8 cellular contexts compared by ENCODE assay signal in the genomic region with DNA sequence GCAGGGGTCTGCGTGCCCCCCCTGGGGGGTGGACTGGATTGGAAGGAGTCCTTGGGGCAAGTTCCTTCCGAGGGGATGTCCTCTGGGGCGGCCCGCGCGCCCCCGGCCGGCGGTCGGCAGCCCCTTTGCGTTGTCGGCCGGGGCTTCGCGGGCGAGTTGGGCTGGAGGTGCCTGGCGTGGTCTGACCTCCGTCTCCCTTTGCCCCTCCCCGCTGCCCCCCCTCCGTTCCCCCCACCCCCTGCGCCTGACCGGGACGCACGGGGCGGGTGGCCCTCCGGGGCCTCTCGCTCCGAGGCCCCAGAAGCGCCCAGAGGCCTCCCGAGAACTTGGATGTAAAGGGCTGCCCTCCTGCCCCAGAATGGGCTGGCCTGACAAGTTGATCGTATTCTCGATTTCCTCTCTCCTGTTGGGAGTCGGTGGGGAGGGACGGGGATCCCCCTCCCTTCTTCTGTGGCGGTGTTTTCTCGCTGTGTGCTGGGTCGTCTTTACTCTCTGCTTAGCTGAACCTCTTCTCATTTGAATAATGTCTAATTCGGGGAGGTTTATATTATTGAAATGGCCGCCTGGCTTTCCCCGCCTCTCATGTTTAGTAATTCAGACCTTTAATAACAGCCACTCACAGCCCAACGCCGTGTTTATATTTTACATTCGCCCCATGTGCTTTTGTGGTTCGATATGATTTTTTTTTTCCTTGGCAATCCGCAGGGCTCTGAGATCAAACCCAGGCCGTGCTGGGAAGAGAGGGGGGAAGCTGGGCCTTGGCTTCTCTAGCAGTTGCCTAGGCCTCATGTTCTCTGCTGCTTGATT. TPM values are rescaled to one million over a fixed set of nuclear protein-coding genes. Genes with fewer than 3 reads are reported as not detected.
DNase-seq lines count a peak whose midpoint lies in the region; ATAC-seq, FAIRE-seq and TF ChIP-seq lines count a peak whose summit lies in the region.

No MANE protein-coding gene starts in this region.

- H3K9me1 ChIP-seq in keratinocyte (ENCODE audit: control insufficient read depth, extremely low read depth, insufficient read depth, low read length) = no peaks in the 10 kb centered on the region

- H3K27ac ChIP-seq in A549 (peak overlapping the region; percentile 92 to 97), keratinocyte (ENCODE audit: control insufficient read depth, insufficient read depth, low read length) (peak overlapping the region; percentile 87)

- no peaks in the 10 kb centered on the region for H3K27me3 ChIP-seq in keratinocyte (ENCODE audit: control insufficient read depth, extremely low read depth, insufficient read depth, low read length)

- no peak for FAIRE-seq in A549 (lab: Jason Lieb, UNC)
- FAIRE-seq in keratinocyte (lab: Jason Lieb, UNC) = peak; percentile 83

- under 1% methylated on average over 17 of the region's 46 CpGs for WGBS in A549 (ENCODE audit: missing lambda C conversion rate)

- CTCF ChIA-PET in A549 (lab: Yijun Ruan, JAX) = interaction anchor here (0.8 to 4.6 kb wide), 5 partner anchors 9 to 312 kb away, joined by 3 to 20 read pairs (median 4); no protein-coding TSS in a partner anchor
- CTCF ChIA-PET in activated B cell treated with CpG ODN at 0.5 μM for 24 hours (lab: Charles Lee) = interaction anchor here (0.8 to 0.9 kb wide), 2 partner anchors 29 to 47 kb away, joined by 3 to 5 read pairs; no protein-coding TSS in a partner anchor

- H3K9me3 ChIP-seq in A549 = no peaks in the 10 kb centered on the region
- H3K9me3 ChIP-seq in keratinocyte (ENCODE audit: control insufficient read depth, low read depth, low read length) = no peaks in the 10 kb centered on the region

- TF ChIP-seq POLR2A in A549 (IDR thresholded peaks at IDR 0.05; ENCODE audit: low read length) = no peak

- dilution Hi-C loops in keratinocyte (cut with MboI; ENCODE audit: extremely low pct_ligation_motif_present, low sequenced_read_pairs) = no loop called here

- H3K27me3 Mint-ChIP-seq in activated B cell treated with CpG ODN at 0.5 μM for 24 hours = no peaks in the 10 kb centered on the region

- H3K4me1 Mint-ChIP-seq in activated B cell treated with CpG ODN at 0.5 μM for 24 hours = peaks cover 48% of the 10 kb centered on the region

- intact Hi-C loops in activated B cell treated with CpG ODN at 0.5 μM for 24 hours (cut with micrococcal nuclease) = loop anchor here (1.0 to 10.0 kb wide), 12 partner anchors 17 to 1587 kb away; a partner anchor contains a TSS

- no peak for TF ChIP-seq EP300 in A549 (IDR thresholded peaks at IDR 0.05)

- POLR2A ChIA-PET in A549 (lab: Yijun Ruan, JAX) = interaction anchor here (0.6 kb wide), 1 partner anchor 784 kb away, joined by 3 read pairs; no protein-coding TSS in a partner anchor
- POLR2A ChIA-PET in activated B cell treated with CpG ODN at 0.5 μM for 24 hours (lab: Charles Lee) = interaction anchor here (0.7 to 3.6 kb wide), 15 partner anchors 10 to 714 kb away, joined by 3 to 51 read pairs (median 5); a partner anchor contains a TSS

- no peak for TF ChIP-seq RAD21 in A549 (conservative IDR thresholded peaks at IDR 0.05 in 1 of 2, IDR thresholded peaks at IDR 0.05 in 1 of 2)

- H3K4me1 ChIP-seq in A549 (peaks cover 36% of the 10 kb centered on the region), keratinocyte (ENCODE audit: control insufficient read depth, extremely low read depth, insufficient read depth, low read length) (peaks cover 10% of the 10 kb centered on the region)

- H3K4me3 Mint-ChIP-seq in activated B cell treated with CpG ODN at 0.5 μM for 24 hours = peak overlapping the region; percentile 93

- peak overlapping the region; percentile 94 for H3K4me2 ChIP-seq in A549
- H3K4me2 ChIP-seq in keratinocyte (ENCODE audit: control insufficient read depth, extremely low read depth, insufficient read depth, low read depth, low read length) = peak overlapping the region; percentile 85

- H3K27ac Mint-ChIP-seq in activated B cell treated with CpG ODN at 0.5 μM for 24 hours = peak overlapping the region; percentile 98

- H3K36me3 Mint-ChIP-seq in activated B cell treated with CpG ODN at 0.5 μM for 24 hours (ENCODE audit: low read depth) = peaks cover 11% of the 10 kb centered on the region

- TF ChIP-seq CTCF in A549 (IDR thresholded peaks at IDR 0.05) = no peak
- no peak for TF ChIP-seq CTCF in activated B cell treated with CpG ODN at 0.5 μM for 24 hours (IDR thresholded peaks at IDR 0.05)
- TF ChIP-seq CTCF in keratinocyte (optimal IDR thresholded peaks at IDR 0.05 in 1 of 3, IDR thresholded peaks at IDR 0.05 in 1 of 3, conservative IDR thresholded peaks at IDR 0.05 in 1 of 3; ENCODE audit: extremely low read depth in 1 of 3, insufficient read depth in 2 of 3, low read length in 3 of 3) = no peak

- no peaks in the 10 kb centered on the region for H4K20me1 ChIP-seq in keratinocyte (ENCODE audit: control insufficient read depth, extremely low read depth, insufficient read depth, low read length)

- H3K9ac ChIP-seq in keratinocyte (ENCODE audit: control insufficient read depth, extremely low read depth, insufficient read depth, low read length) = peak overlapping the region; percentile 91

- DNase-seq in A549 (ENCODE audit: low read depth in 1 of 2, low spot score in 1 of 2) (peak; percentile 17 to 67), NCI-H2171 treated with DMSO at 0.1 percent for 48 hours (lab: John Stamatoyannopoulos, UW) (peak; percentile 88), activated B cell treated with CpG ODN at 0.5 μM for 24 hours (peak; percentile 73), keratinocyte (ENCODE audit: low read depth, low spot score) (no peak)
- DNase-seq in central memory CD4-positive, alpha-beta T cell = peak; percentile 72
- peak; percentile 34 to 48 for DNase-seq in stimulated activated CD4-positive, alpha-beta T cell treated with anti-CD3 and anti-CD28 coated beads, Interleukin-15, amount 100 ng/mL, for 1 hour (ENCODE audit: low read depth in 1 of 2, low spot score in 1 of 2)

- H3K36me3 ChIP-seq in keratinocyte (ENCODE audit: control insufficient read depth in 2 of 2, extremely low read depth in 1 of 2, insufficient read depth in 2 of 2, low read length in 2 of 2) = no peaks in the 10 kb centered on the region

- peak overlapping the region; percentile 94 for H2AFZ ChIP-seq in keratinocyte (ENCODE audit: control insufficient read depth, low read length)

- peaks cover 35% of the 10 kb centered on the region for H3K79me2 ChIP-seq in keratinocyte (ENCODE audit: control insufficient read depth, insufficient read depth, low read length)

- H3K4me3 ChIP-seq in A549 = peak overlapping the region; percentile 95
- H3K4me3 ChIP-seq in keratinocyte (ENCODE audit: control insufficient read depth in 2 of 3, extremely low read depth in 1 of 3, insufficient read depth in 2 of 3, low read depth in 1 of 3, low read length in 3 of 3) = peak overlapping the region; percentile 75 to 76 (median 76)

- ATAC-seq in A549 (peak; percentile 54 to 64), GM18519 (IDR thresholded peaks at IDR 0.05; ENCODE audit: low FRiP score, unreplicated experiment) (peak; percentile 38), HG03045 (IDR thresholded peaks at IDR 0.05; ENCODE audit: unreplicated experiment) (peak; percentile 55), activated B cell treated with CpG ODN at 0.5 μM for 24 hours (ENCODE audit: low read depth) (peak; percentile 45)

- H3K9me3 Mint-ChIP-seq in activated B cell treated with CpG ODN at 0.5 μM for 24 hours = no peaks in the 10 kb centered on the region

TF ChIP-seq in A549, 52 proteins besides CTCF, POLR2A, EP300 and RAD21:
- no peak for TF ChIP-seq KDM1A (IDR thresholded peaks at IDR 0.05; ENCODE audit: low read depth)
- no peak for TF ChIP-seq ZNF302 (CRISPR knock-in tag; IDR thresholded peaks at IDR 0.05)
- TF ChIP-seq, protein P1, sequence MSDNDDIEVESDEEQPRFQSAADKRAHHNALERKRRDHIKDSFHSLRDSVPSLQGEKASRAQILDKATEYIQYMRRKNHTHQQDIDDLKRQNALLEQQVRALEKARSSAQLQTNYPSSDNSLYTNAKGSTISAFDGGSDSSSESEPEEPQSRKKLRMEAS (IDR thresholded peaks at IDR 0.05) = peak; percentile 88
- peak; percentile 21; the same call in 1 of the 2 replicates for TF ChIP-seq MYC (IDR thresholded peaks at IDR 0.05; ENCODE audit: borderline replicate concordance, low read length)
- TF ChIP-seq, protein P2, sequence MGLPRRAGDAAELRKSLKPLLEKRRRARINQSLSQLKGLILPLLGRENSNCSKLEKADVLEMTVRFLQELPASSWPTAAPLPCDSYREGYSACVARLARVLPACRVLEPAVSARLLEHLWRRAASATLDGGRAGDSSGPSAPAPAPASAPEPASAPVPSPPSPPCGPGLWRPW (IDR thresholded peaks at IDR 0.05) = no peak
- TF ChIP-seq NR3C1 (IDR thresholded peaks at IDR 0.05) = no peak
- TF ChIP-seq SREBF2 (IDR thresholded peaks at IDR 0.05) = no peak
- no peak for TF ChIP-seq RFX5 (IDR thresholded peaks at IDR 0.05)
- peak; percentile 24; the same call in 1 of the 2 replicates for TF ChIP-seq PHF8 (IDR thresholded peaks at IDR 0.05; ENCODE audit: borderline replicate concordance, low read depth)
- no peak for TF ChIP-seq NFE2L2 (conservative IDR thresholded peaks at IDR 0.05; ENCODE audit: low read length)
- no peak; a peak in 1 of 5 replicates for TF ChIP-seq JUN (IDR thresholded peaks at IDR 0.05)
- no peak for TF ChIP-seq JUNB (IDR thresholded peaks at IDR 0.05)
- TF ChIP-seq, protein P3, sequence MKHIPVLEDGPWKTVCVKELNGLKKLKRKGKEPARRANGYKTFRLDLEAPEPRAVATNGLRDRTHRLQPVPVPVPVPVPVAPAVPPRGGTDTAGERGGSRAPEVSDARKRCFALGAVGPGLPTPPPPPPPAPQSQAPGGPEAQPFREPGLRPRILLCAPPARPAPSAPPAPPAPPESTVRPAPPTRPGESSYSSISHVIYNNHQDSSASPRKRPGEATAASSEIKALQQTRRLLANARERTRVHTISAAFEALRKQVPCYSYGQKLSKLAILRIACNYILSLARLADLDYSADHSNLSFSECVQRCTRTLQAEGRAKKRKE (CRISPR knock-in tag; IDR thresholded peaks at IDR 0.05; ENCODE audit: low read depth) = no peak

RNA-seq across cellular contexts. Expression of a gene that starts 1.3 kb away (rescaled TPM):
- polyA plus RNA-seq in A549 (2011; rRNA removed) (9.4 and 10.5 TPM in 2 replicates), A549 (2017; fragmentation: RNase III; extraction: RNeasy Plus Mini Kit Qiagen cat#74134 plus additional on column Dnase treatment) (2.6 to 3.2 TPM (median 2.9 TPM) in 3 replicates), keratinocyte (3.2 to 5.9 TPM (median 4.1 TPM) in 3 replicates)
- polyA plus RNA-seq in A549 (2012; cell fraction: cytosol; rRNA removed) = 2.4 and 3.1 TPM in 2 replicates
- polyA plus RNA-seq in A549 (2012; cell fraction: nucleus; rRNA removed) = 6.1 and 7.0 TPM in 2 replicates
- 27.7 and 36.5 TPM in 2 replicates for polyA minus RNA-seq in A549 (2011; rRNA and poly(A)+ RNA removed)
- total RNA-seq in activated B cell treated with CpG ODN at 0.5 μM for 24 hours = 30.5 and 35.5 TPM in 2 replicates
- 1.3 TPM for polyA plus RNA-seq in keratinocyte (2011; ENCODE audit: low read depth)
- 1.8 and 2.1 TPM in 2 replicates for polyA plus RNA-seq in keratinocyte (2011; cell fraction: cytosol; rRNA removed)
- 8.3 TPM in 2 replicates for polyA plus RNA-seq in keratinocyte (2011; cell fraction: nucleus; rRNA removed)
- 2.8 TPM in 2 replicates for polyA plus RNA-seq in keratinocyte (2012; ENCODE audit: low replicate concordance)
- polyA minus RNA-seq in keratinocyte = 13.4 to 22.8 TPM (median 18.7 TPM) in 3 replicates
- polyA minus RNA-seq in keratinocyte (2011; cell fraction: cytosol; rRNA and poly(A)+ RNA removed) = 2.5 TPM
- polyA minus RNA-seq in keratinocyte (2011; cell fraction: nucleus; rRNA and poly(A)+ RNA removed) = 8.8 and 18.6 TPM in 2 replicates
